Comparison of ENCODE assay signal across 16 cellular contexts in genomic region chr22:27445876-27446275, GRCh38.
A peak's percentile ranks its signal among the peaks of the same experiment; 100 is the strongest.
DNase-seq lines count a peak whose midpoint lies in the region; ATAC-seq and TF ChIP-seq lines count a peak whose summit lies in the region.
"Had no signal": no experiment of that assay in that cellular context is flagged by ENCODE, and none has a peak within 500 bp of the region (broad histone marks: within the 10 kb centered on the region; RNA-seq: fewer than 3 reads in every experiment).

No MANE protein-coding gene starts in this region.

- H3K27ac Mint-ChIP-seq in mesothelial cell of epicardium, result peak overlapping the region; percentile 53
- H3K27ac Mint-ChIP-seq: CD8-positive, alpha-beta memory T cell; HFFc6 had no signal

- H3K4me1 Mint-ChIP-seq in mesothelial cell of epicardium, result peaks cover 7% of the 10 kb centered on the region
- H3K4me1 Mint-ChIP-seq: CD8-positive, alpha-beta memory T cell had no signal

- TF ChIP-seq CTCF in heart left ventricle (IDR thresholded peaks at IDR 0.05) (no peak), mesothelial cell of epicardium (IDR thresholded peaks at IDR 0.05; ENCODE audit: unreplicated experiment) (no peak), upper lobe of right lung (IDR thresholded peaks at IDR 0.05) (no peak)

- peaks cover 13% of the 10 kb centered on the region for H3K27me3 Mint-ChIP-seq in mesothelial cell of epicardium (ENCODE audit: low read depth)
- H3K27me3 Mint-ChIP-seq: CD8-positive, alpha-beta memory T cell had no signal

- H3K27ac ChIP-seq in SJCRH30 (peak overlapping the region; percentile 94), heart left ventricle (peak overlapping the region in 2 of 12 donors; percentile 0 to 42), upper lobe of right lung (no peak overlapping the region)
- H3K27ac ChIP-seq: HL-60 had no signal

- H3K36me3 Mint-ChIP-seq in mesothelial cell of epicardium, result peaks cover 4% of the 10 kb centered on the region
- H3K36me3 Mint-ChIP-seq: CD8-positive, alpha-beta memory T cell had no signal

- H3K4me1 ChIP-seq in SJCRH30 (peaks cover 52% of the 10 kb centered on the region), heart left ventricle (peaks cover 0 to 7% (median 0%) of the 10 kb centered on the region in 12 donors), upper lobe of right lung (no peaks in the 10 kb centered on the region)
- H3K4me1 ChIP-seq: BE2C had no signal

- H3K36me3 ChIP-seq in SJCRH30, result no peaks in the 10 kb centered on the region
- H3K36me3 ChIP-seq in heart left ventricle, result no peaks in the 10 kb centered on the region
- no peaks in the 10 kb centered on the region for H3K36me3 ChIP-seq in upper lobe of right lung
- H3K36me3 ChIP-seq: BE2C had no signal

- ATAC-seq in heart left ventricle (peak in 3 of 4 donors; percentile 53 to 86 (median 81)), upper lobe of right lung (peak; percentile 56), GM21723 (IDR thresholded peaks at IDR 0.05; ENCODE audit: unreplicated experiment) (no peak)

- DNase-seq in SJCRH30 (peak in 1 of 2 experiments; percentile 55), heart left ventricle (peak; percentile 62 to 73 (median 70)), mesothelial cell of epicardium (ENCODE audit: low spot score in 2 of 2, unreplicated experiment in 2 of 2) (no peak), upper lobe of right lung (no peak), 8988T (no peak), MV-4-11 (lab: John Stamatoyannopoulos, UW) (no peak)
- DNase-seq: BE2C; CD8-positive, alpha-beta memory T cell; GOT3; HFFc6; KBM-7; NCI-H1092; NCI-H1694 treated with DMSO at 0.1 percent for 48 hours; NCI-H774 had no signal

- no peak overlapping the region for H3K4me3 ChIP-seq in SJCRH30
- no peak overlapping the region for H3K4me3 ChIP-seq in heart left ventricle
- H3K4me3 ChIP-seq in upper lobe of right lung, result no peak overlapping the region

- no peaks in the 10 kb centered on the region for H3K9me3 ChIP-seq in SJCRH30 (replicated peaks)
- peaks cover 0 to 10% (median 0%) of the 10 kb centered on the region in 12 donors for H3K9me3 ChIP-seq in heart left ventricle
- H3K9me3 ChIP-seq in upper lobe of right lung, result peaks cover 4% of the 10 kb centered on the region
- H3K9me3 ChIP-seq: BE2C had no signal

- no peak overlapping the region for H3K4me3 Mint-ChIP-seq in mesothelial cell of epicardium
- H3K4me3 Mint-ChIP-seq: CD8-positive, alpha-beta memory T cell; HFFc6 had no signal

- H3K27me3 ChIP-seq in SJCRH30 (no peaks in the 10 kb centered on the region), heart left ventricle (peaks cover 0 to 10% (median 0%) of the 10 kb centered on the region in 9 donors), upper lobe of right lung (peaks cover 7% of the 10 kb centered on the region)
- H3K27me3 ChIP-seq: BE2C had no signal

- no peak for TF ChIP-seq POLR2A in heart left ventricle (IDR thresholded peaks at IDR 0.05)

- intact Hi-C loops in heart left ventricle (cut with DNase I) (loop anchor here in 2 of 10 donors (5.0 kb wide), 2 partner anchors 49 to 66 kb away; no protein-coding TSS in a partner anchor), upper lobe of right lung (cut with DNase I) (no loop called here)

- H3K9me3 Mint-ChIP-seq in mesothelial cell of epicardium, result peaks cover 9% of the 10 kb centered on the region
- H3K9me3 Mint-ChIP-seq: CD8-positive, alpha-beta memory T cell; HFFc6 had no signal

- WGBS in heart left ventricle, 4 donors, result 40 to 54% (median 48%) methylated on average over 4 to 10 of the region's 10 CpGs

Comparison
In these comparisons a context has a peak if more than half of its experiments do, and no peak if none do; other contexts are left out.
1. DNase-seq: peak in heart left ventricle (5 of 5); none in mesothelial cell of epicardium (0 of 2), upper lobe of right lung (single experiment), 8988T (single experiment) and MV-4-11 (single experiment).